8 cellular contexts compared by ENCODE assay signal in the genomic region with DNA sequence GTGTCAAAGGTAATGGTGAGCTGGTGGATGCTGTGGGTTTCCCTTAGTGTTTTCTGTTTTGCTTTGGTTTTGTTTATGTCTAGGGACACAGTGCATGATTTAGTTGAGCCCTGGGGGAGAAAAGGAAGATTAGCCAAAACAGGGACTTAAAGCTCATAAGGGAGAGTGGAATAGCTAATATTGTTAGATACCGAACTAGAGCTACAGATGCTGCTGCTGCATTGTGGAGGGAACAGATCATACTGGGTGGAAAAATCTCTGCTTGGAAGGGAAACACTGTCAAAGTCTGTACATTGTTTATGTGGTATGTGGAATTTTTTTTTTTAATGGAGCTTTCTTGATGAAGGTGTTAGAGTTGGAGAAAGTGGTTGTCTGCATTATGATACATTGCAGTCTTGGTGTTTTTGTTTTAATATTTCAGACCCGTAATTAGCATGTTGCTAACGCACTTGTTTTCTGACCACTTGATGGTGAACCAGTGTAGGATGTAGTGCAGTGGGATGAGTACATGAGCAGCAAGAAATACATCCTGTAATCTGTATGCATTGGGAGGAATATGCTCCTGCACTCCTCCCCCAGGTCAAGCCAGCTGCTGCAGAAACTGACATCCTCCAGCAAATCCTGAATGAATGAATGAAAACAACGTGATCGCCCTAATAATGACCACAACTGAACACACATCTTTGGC. TPM values are rescaled to one million over a fixed set of nuclear protein-coding genes. Genes with fewer than 3 reads are reported as not detected.
DNase-seq lines count a peak whose midpoint lies in the region; ATAC-seq, FAIRE-seq and TF ChIP-seq lines count a peak whose summit lies in the region.

No MANE protein-coding gene starts in this region.

- peak overlapping the region; percentile 83 for H3K9ac ChIP-seq in astrocyte (ENCODE audit: low read length)

- H3K4me3 ChIP-seq in astrocyte (ENCODE audit: insufficient read depth, low read depth, low read length): peak overlapping the region; percentile 77

- H4K20me1 ChIP-seq in astrocyte (ENCODE audit: insufficient read depth, low read length): peaks cover 26% of the 10 kb centered on the region

- FAIRE-seq in astrocyte (lab: Jason Lieb, UNC): no peak

- ATAC-seq in HG02938 (IDR thresholded peaks at IDR 0.05; ENCODE audit: unreplicated experiment) (no peak), GM18861 (IDR thresholded peaks at IDR 0.05; ENCODE audit: unreplicated experiment) (no peak)

- peaks cover 8% of the 10 kb centered on the region for H3K4me1 Mint-ChIP-seq in astrocyte (ENCODE audit: low read depth, unreplicated experiment)

- DNase-seq in DMS 273 (lab: John Stamatoyannopoulos, UW; ENCODE audit: unreplicated experiment): peak; percentile 73
- peak; percentile 42 for DNase-seq in HuH-7 (ENCODE audit: low spot score)
- peak; percentile 18 for DNase-seq in astrocyte (ENCODE audit: low read depth)
- DNase-seq in lung microvascular endothelial cell (ENCODE audit: low read depth in 2 of 2): peak; percentile 2 to 5
- DNase-seq in SIG-M5 treated with dmso at 0.1 percent for 504 hours (lab: John Stamatoyannopoulos, UW; ENCODE audit: unreplicated experiment): no peak
- DNase-seq in GM13976 (ENCODE audit: low spot score): no peak

- in situ Hi-C loops in GM13976 (cut with MboI; ENCODE audit: low sequenced_read_pairs, unreplicated experiment): loop anchor here (10.0 kb wide), 2 partner anchors 154 to 214 kb away; no protein-coding TSS in a partner anchor

- no peaks in the 10 kb centered on the region for H3K36me3 Mint-ChIP-seq in astrocyte (ENCODE audit: low read depth, unreplicated experiment)

- no peak overlapping the region for H2AFZ ChIP-seq in astrocyte (ENCODE audit: low read depth, low read length)

- H3K36me3 ChIP-seq in astrocyte (ENCODE audit: insufficient read depth, low read length): no peaks in the 10 kb centered on the region

- no peak for TF ChIP-seq CTCF in astrocyte (IDR thresholded peaks at IDR 0.05; ENCODE audit: insufficient read depth, low read depth, low read length)
- no peak for TF ChIP-seq CTCF in GM13976 (IDR thresholded peaks at IDR 0.05; ENCODE audit: borderline replicate concordance, control extremely low read depth, extremely low read depth, insufficient read depth, missing control alignments)

- no peaks in the 10 kb centered on the region for H3K27me3 Mint-ChIP-seq in astrocyte (ENCODE audit: low read depth, unreplicated experiment)

- H3K4me1 ChIP-seq in astrocyte (ENCODE audit: insufficient read depth, low read length): peaks cover 22% of the 10 kb centered on the region

- H3K4me3 Mint-ChIP-seq in astrocyte (ENCODE audit: unreplicated experiment): no peak overlapping the region

- H3K79me2 ChIP-seq in astrocyte (ENCODE audit: insufficient read depth, low read length): peaks cover 54% of the 10 kb centered on the region

- H3K27ac Mint-ChIP-seq in astrocyte (ENCODE audit: unreplicated experiment): no peak overlapping the region

- H3K27ac ChIP-seq in astrocyte (ENCODE audit: low read depth, low read length): peak overlapping the region; percentile 10

- no peaks in the 10 kb centered on the region for H3K9me3 ChIP-seq in astrocyte (ENCODE audit: insufficient read depth, low read depth, low read length)

- no peaks in the 10 kb centered on the region for H3K9me3 Mint-ChIP-seq in astrocyte (ENCODE audit: unreplicated experiment)

- no peaks in the 10 kb centered on the region for H3K27me3 ChIP-seq in astrocyte (ENCODE audit: insufficient read depth, low read length)

- peak overlapping the region; percentile 94 for H3K4me2 ChIP-seq in astrocyte (ENCODE audit: low read length)

RNA-seq across cellular contexts. Expression of a gene that starts 2.2 kb away (rescaled TPM):
- total RNA-seq in astrocyte (15.3 and 24.2 TPM in 2 replicates), lung microvascular endothelial cell (0.87 and 1.4 TPM in 2 replicates)

Comparison
In these comparisons a context has a peak if more than half of its experiments do, and no peak if none do; other contexts are left out.
1. DNase-seq: peak in DMS 273 (single experiment), HuH-7 (single experiment), astrocyte (single experiment) and lung microvascular endothelial cell (2 of 2); none in SIG-M5 treated with dmso at 0.1 percent for 504 hours (single experiment) and GM13976 (single experiment).